28 cellular contexts compared by ENCODE assay signal in the genomic region with DNA sequence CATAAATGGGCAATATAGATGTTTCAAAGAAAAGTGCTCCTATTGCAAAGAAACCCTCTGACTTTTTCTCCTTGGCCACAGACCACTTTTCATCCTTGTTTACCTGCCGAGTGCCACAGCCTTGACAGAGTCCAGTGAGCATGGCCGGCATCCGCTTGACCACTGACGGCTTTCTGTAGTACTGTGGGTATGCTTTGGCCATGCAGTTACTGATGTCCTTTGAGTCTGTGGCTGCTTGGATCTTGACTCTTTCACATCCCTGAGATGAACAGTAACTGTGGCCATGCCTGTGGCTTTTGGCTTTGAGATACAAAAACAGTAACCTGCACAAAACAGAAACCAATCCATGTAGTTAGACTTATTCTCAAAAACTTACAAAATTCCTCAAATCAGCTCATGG.
"Had no signal": no experiment of that assay in that cellular context is flagged by ENCODE, and none has a peak within 500 bp of the region (broad histone marks: within the 10 kb centered on the region; RNA-seq: fewer than 3 reads in every experiment).

No MANE protein-coding gene starts in this region.

- H3K27me3 Mint-ChIP-seq: dendritic cell treated with granulocyte-macrophage colony-stimulating factor and Interleukin-4, amounts not matched to agents 40 ng/mL and 50 ng/mL, for 4 days; naive thymus-derived CD4-positive, alpha-beta T cell; progenitor cell of endocrine pancreas had no signal

- DNase-seq: colonic mucosa; effector CD8-positive, alpha-beta T cell; endodermal cell; foreskin fibroblast; gastrocnemius medialis; head of caudate nucleus; kidney; left lung; mesendoderm; midbrain; naive thymus-derived CD4-positive, alpha-beta T cell; pancreas; stimulated activated CD4-positive, alpha-beta T cell treated with anti-CD3 and anti-CD28 coated beads, Interleukin-12 subunit alpha, Interleukin-12 subunit beta, amount 100 ng/mL, for 4 hours; stimulated activated CD4-positive, alpha-beta T cell treated with anti-CD3 and anti-CD28 coated beads, Interleukin-1b, Interleukin-23, amount 100 ng/mL, for 48 hours; stimulated activated CD4-positive, alpha-beta T cell treated with anti-CD3 and anti-CD28 coated beads, Interleukin-4, amount 100 ng/mL, for 1 hour; stimulated activated CD8-positive, alpha-beta memory T cell treated with anti-CD3 and anti-CD28 coated beads, Interleukin-4, amount 100 ng/mL, for 48 hours; stimulated activated naive CD4-positive, alpha-beta T cell treated with Interleukin-2 at 50 U/mL for 16 hours; stomach; thyroid gland; trophoblast cell had no signal

- ATAC-seq: esophagus mucosa; gastrocnemius medialis; left lung; naive thymus-derived CD4-positive, alpha-beta T cell; pancreas; sciatic nerve had no signal

- H3K4me3 ChIP-seq: colonic mucosa, gastrocnemius medialis, left lung, pancreas, smooth muscle cell, stomach, thyroid gland, vagina had no signal

- H3K4me1 Mint-ChIP-seq: endodermal cell had no signal

- H3K27ac ChIP-seq: colonic mucosa, epithelial cell of prostate, gastrocnemius medialis, left lung, neutrophil, pancreas, stomach, thyroid gland, vagina had no signal

- H3K4me3 Mint-ChIP-seq: dendritic cell treated with granulocyte-macrophage colony-stimulating factor and Interleukin-4, amounts not matched to agents 40 ng/mL and 50 ng/mL, for 4 days; endodermal cell; naive thymus-derived CD4-positive, alpha-beta T cell had no signal

- H3K9me3 Mint-ChIP-seq: dendritic cell treated with granulocyte-macrophage colony-stimulating factor and Interleukin-4, amounts not matched to agents 40 ng/mL and 50 ng/mL, for 4 days; endodermal cell; naive thymus-derived CD4-positive, alpha-beta T cell had no signal

- H3K27ac Mint-ChIP-seq: dendritic cell treated with granulocyte-macrophage colony-stimulating factor and Interleukin-4, amounts not matched to agents 40 ng/mL and 50 ng/mL, for 4 days; endodermal cell; progenitor cell of endocrine pancreas had no signal

- H3K27me3 ChIP-seq: colonic mucosa, gastrocnemius medialis, left lung, neutrophil, pancreas, stomach, thyroid gland, vagina had no signal

- H3K9me3 ChIP-seq: colonic mucosa, gastrocnemius medialis, left lung, neutrophil, pancreas, stomach, thyroid gland, vagina had no signal

- H3K4me1 ChIP-seq: colonic mucosa, gastrocnemius medialis, pancreas, stomach, thyroid gland, vagina had no signal
